Comparison of ENCODE assay signal across 33 cellular contexts in the genomic region with DNA sequence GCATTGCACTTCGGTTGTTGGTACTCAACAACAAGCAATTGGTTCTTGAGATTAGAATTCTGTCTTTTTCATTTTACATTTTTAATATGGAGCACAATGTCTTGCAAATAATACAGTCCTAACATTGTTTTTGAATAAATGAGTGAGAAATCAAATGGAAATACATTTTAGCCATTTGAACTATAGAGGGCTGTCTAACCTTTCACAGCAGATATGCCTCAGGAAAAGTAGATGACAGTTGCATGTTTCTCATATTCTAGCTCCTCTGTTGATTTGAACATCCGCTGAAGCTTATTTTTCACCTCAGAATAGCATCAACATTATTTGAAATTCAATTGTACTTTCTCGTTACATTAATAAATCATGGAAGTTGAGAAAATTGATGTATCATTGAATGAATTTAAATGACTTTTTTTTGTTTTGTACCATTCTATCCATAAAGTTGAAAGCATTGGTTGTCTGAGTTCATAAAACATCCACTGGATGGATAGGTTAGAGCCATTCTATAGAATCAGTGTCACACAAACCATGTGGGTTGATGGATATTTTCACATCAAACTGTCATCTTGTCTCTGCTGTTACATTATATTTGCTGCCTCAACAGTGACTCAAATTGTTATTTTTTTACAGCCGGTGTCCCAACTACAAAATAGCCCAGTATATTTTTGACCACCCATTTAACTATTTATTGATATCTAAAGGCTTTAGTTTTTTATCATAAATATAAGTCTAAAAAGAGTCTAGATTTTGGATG.
DNase-seq lines count a peak whose midpoint lies in the region; ATAC-seq and TF ChIP-seq lines count a peak whose summit lies in the region.
"Had no signal": no experiment of that assay in that cellular context is flagged by ENCODE, and none has a peak within 500 bp of the region (broad histone marks: within the 10 kb centered on the region; RNA-seq: fewer than 3 reads in every experiment).

No MANE protein-coding gene starts in this region.

- peak; percentile 4 for DNase-seq in ACHN
- peak; percentile 39 for DNase-seq in HT-29 (ENCODE audit: low spot score)
- peak; percentile 4 for DNase-seq in amniotic epithelial cell (ENCODE audit: low read depth)
- no peak for DNase-seq in kidney epithelial cell (ENCODE audit: low read depth)
- no peak for DNase-seq in CD4-positive, alpha-beta memory T cell
- no peak for DNase-seq in stimulated activated naive CD8-positive, alpha-beta T cell treated with anti-CD3 and anti-CD28 coated beads, Interleukin-15, amount 100 ng/mL, for 72 hours
- DNase-seq in activated CD8-positive, alpha-beta memory T cell treated with anti-CD3 and anti-CD28 coated beads, Interleukin-2, amount 10 ng/mL, durations not matched to agents 7 days and 5 days: no peak
- no peak for DNase-seq in naive thymus-derived CD4-positive, alpha-beta T cell
- DNase-seq: activated CD4-positive, alpha-beta memory T cell treated with anti-CD3 and anti-CD28 coated beads, Interleukin-2, amount 10 ng/mL, durations not matched to agents 7 days and 5 days; activated CD4-positive, CD25-positive, alpha-beta regulatory T cell treated with anti-CD3 and anti-CD28 coated beads, Interleukin-2, amount 50 U/mL, for 72 hours; activated effector memory CD4-positive, alpha-beta T cell treated with anti-CD3 and anti-CD28 coated beads, Interleukin-2, amount 50 U/mL, for 16 hours; activated naive CD8-positive, alpha-beta T cell treated with anti-CD3 and anti-CD28 coated beads, Interleukin-2, amount 10 ng/mL, durations not matched to agents 7 days and 5 days; effector memory CD8-positive, alpha-beta T cell; foreskin keratinocyte; HFFc6; hippocampal formation; immature natural killer cell; Karpas-422; naive thymus-derived CD8-positive, alpha-beta T cell; NCI-H1048; NCI-H2029; NCI-H2227 treated with DMSO at 0.1 percent for 48 hours; NCI-H748 treated with DMSO at 0.1 percent for 48 hours; right lobe of liver; stimulated activated CD4-positive, alpha-beta T cell treated with anti-CD3 and anti-CD28 coated beads, Interleukin-12 subunit alpha, Interleukin-12 subunit beta, amount 100 ng/mL, for 4 hours; stimulated activated CD4-positive, alpha-beta T cell treated with anti-CD3 and anti-CD28 coated beads, Interleukin-4, amount 100 ng/mL, for 24 hours; stimulated activated naive B cell treated with anti-CD40 and anti-IgM and Interleukin-4, amounts not matched to agents 10 μg/mL and 1 μg/mL and 100 μg/mL, for 72 hours; T-cell had no signal

- H3K36me3 ChIP-seq in kidney epithelial cell (ENCODE audit: control insufficient read depth, insufficient read depth, low read length): no peaks in the 10 kb centered on the region
- H3K36me3 ChIP-seq in CD4-positive, alpha-beta memory T cell (ENCODE audit: insufficient read depth, low read length): no peaks in the 10 kb centered on the region
- H3K36me3 ChIP-seq in naive thymus-derived CD4-positive, alpha-beta T cell (ENCODE audit: control insufficient read depth in 2 of 3, insufficient read depth in 3 of 3, low read length in 3 of 3): no peaks in the 10 kb centered on the region
- H3K36me3 ChIP-seq: right lobe of liver, vagina had no signal

- no peaks in the 10 kb centered on the region for H3K4me1 ChIP-seq in CD4-positive, alpha-beta memory T cell (ENCODE audit: insufficient read depth, low read length)
- no peaks in the 10 kb centered on the region for H3K4me1 ChIP-seq in naive thymus-derived CD4-positive, alpha-beta T cell (ENCODE audit: control insufficient read depth in 2 of 2, insufficient read depth in 2 of 2, low read length in 2 of 2)
- H3K4me1 ChIP-seq: foreskin keratinocyte, right lobe of liver, vagina had no signal

- POLR2A ChIA-PET in CD4-positive, alpha-beta memory T cell (lab: Charles Lee; ENCODE audit: partially characterized antibody): no interaction called here
- POLR2A ChIA-PET in naive thymus-derived CD4-positive, alpha-beta T cell (lab: Charles Lee): no interaction called here

- H3K9me3 ChIP-seq in CD4-positive, alpha-beta memory T cell (ENCODE audit: control insufficient read depth in 1 of 2, low read length in 2 of 2): no peaks in the 10 kb centered on the region
- no peaks in the 10 kb centered on the region for H3K9me3 ChIP-seq in naive thymus-derived CD4-positive, alpha-beta T cell (ENCODE audit: control insufficient read depth in 2 of 3, low read length in 3 of 3)
- H3K9me3 ChIP-seq: right lobe of liver, vagina had no signal

- H3K27ac ChIP-seq in CD4-positive, alpha-beta memory T cell (ENCODE audit: low read depth, low read length): no peak overlapping the region
- H3K27ac ChIP-seq in naive thymus-derived CD4-positive, alpha-beta T cell (ENCODE audit: low read depth, low read length): no peak overlapping the region
- H3K27ac ChIP-seq: foreskin keratinocyte, right lobe of liver, vagina had no signal

- no peaks in the 10 kb centered on the region for H3K36me3 Mint-ChIP-seq in CD4-positive, alpha-beta memory T cell
- no peaks in the 10 kb centered on the region for H3K36me3 Mint-ChIP-seq in activated CD8-positive, alpha-beta memory T cell treated with anti-CD3 and anti-CD28 coated beads, Interleukin-2, amount 10 ng/mL, durations not matched to agents 7 days and 5 days
- H3K36me3 Mint-ChIP-seq in naive thymus-derived CD4-positive, alpha-beta T cell: no peaks in the 10 kb centered on the region
- H3K36me3 Mint-ChIP-seq: activated naive CD8-positive, alpha-beta T cell treated with anti-CD3 and anti-CD28 coated beads, Interleukin-2, amount 10 ng/mL, durations not matched to agents 7 days and 5 days; CD14-positive monocyte; immature natural killer cell; mesothelial cell of epicardium; naive thymus-derived CD8-positive, alpha-beta T cell; stimulated activated naive B cell treated with anti-CD40 and anti-IgM and Interleukin-4, amounts not matched to agents 10 μg/mL and 1 μg/mL and 100 μg/mL, for 72 hours; T-cell had no signal

- CTCF ChIA-PET in CD4-positive, alpha-beta memory T cell (lab: Charles Lee; ENCODE audit: partially characterized antibody): no interaction called here
- CTCF ChIA-PET in activated CD8-positive, alpha-beta memory T cell treated with anti-CD3 and anti-CD28 coated beads, Interleukin-2, amount 10 ng/mL, durations not matched to agents 7 days and 5 days (lab: Charles Lee): no interaction called here
- CTCF ChIA-PET in naive thymus-derived CD4-positive, alpha-beta T cell (lab: Charles Lee): no interaction called here

- H3K27ac Mint-ChIP-seq in CD4-positive, alpha-beta memory T cell: no peak overlapping the region
- no peak overlapping the region for H3K27ac Mint-ChIP-seq in stimulated activated naive CD8-positive, alpha-beta T cell treated with anti-CD3 and anti-CD28 coated beads, Interleukin-15, amount 100 ng/mL, for 72 hours
- H3K27ac Mint-ChIP-seq in activated CD8-positive, alpha-beta memory T cell treated with anti-CD3 and anti-CD28 coated beads, Interleukin-2, amount 10 ng/mL, durations not matched to agents 7 days and 5 days: no peak overlapping the region
- no peak overlapping the region for H3K27ac Mint-ChIP-seq in naive thymus-derived CD4-positive, alpha-beta T cell
- H3K27ac Mint-ChIP-seq: activated CD4-positive, alpha-beta memory T cell treated with anti-CD3 and anti-CD28 coated beads, Interleukin-2, amount 10 ng/mL, durations not matched to agents 7 days and 5 days; activated naive CD8-positive, alpha-beta T cell treated with anti-CD3 and anti-CD28 coated beads, Interleukin-2, amount 10 ng/mL, durations not matched to agents 7 days and 5 days; CD14-positive monocyte; effector memory CD8-positive, alpha-beta T cell; HFFc6; immature natural killer cell; mesothelial cell of epicardium; naive thymus-derived CD8-positive, alpha-beta T cell; stimulated activated naive B cell treated with anti-CD40 and anti-IgM and Interleukin-4, amounts not matched to agents 10 μg/mL and 1 μg/mL and 100 μg/mL, for 72 hours; T-cell had no signal

- no peaks in the 10 kb centered on the region for H3K27me3 Mint-ChIP-seq in CD4-positive, alpha-beta memory T cell
- no peaks in the 10 kb centered on the region for H3K27me3 Mint-ChIP-seq in stimulated activated naive CD8-positive, alpha-beta T cell treated with anti-CD3 and anti-CD28 coated beads, Interleukin-15, amount 100 ng/mL, for 72 hours
- H3K27me3 Mint-ChIP-seq in activated CD8-positive, alpha-beta memory T cell treated with anti-CD3 and anti-CD28 coated beads, Interleukin-2, amount 10 ng/mL, durations not matched to agents 7 days and 5 days: no peaks in the 10 kb centered on the region
- H3K27me3 Mint-ChIP-seq in naive thymus-derived CD4-positive, alpha-beta T cell: no peaks in the 10 kb centered on the region
- H3K27me3 Mint-ChIP-seq: activated CD4-positive, alpha-beta memory T cell treated with anti-CD3 and anti-CD28 coated beads, Interleukin-2, amount 10 ng/mL, durations not matched to agents 7 days and 5 days; activated naive CD8-positive, alpha-beta T cell treated with anti-CD3 and anti-CD28 coated beads, Interleukin-2, amount 10 ng/mL, durations not matched to agents 7 days and 5 days; effector memory CD8-positive, alpha-beta T cell; naive thymus-derived CD8-positive, alpha-beta T cell; stimulated activated naive B cell treated with anti-CD40 and anti-IgM and Interleukin-4, amounts not matched to agents 10 μg/mL and 1 μg/mL and 100 μg/mL, for 72 hours; T-cell had no signal

- H3K4me1 Mint-ChIP-seq in CD4-positive, alpha-beta memory T cell: no peaks in the 10 kb centered on the region
- no peaks in the 10 kb centered on the region for H3K4me1 Mint-ChIP-seq in stimulated activated naive CD8-positive, alpha-beta T cell treated with anti-CD3 and anti-CD28 coated beads, Interleukin-15, amount 100 ng/mL, for 72 hours
- no peaks in the 10 kb centered on the region for H3K4me1 Mint-ChIP-seq in activated CD8-positive, alpha-beta memory T cell treated with anti-CD3 and anti-CD28 coated beads, Interleukin-2, amount 10 ng/mL, durations not matched to agents 7 days and 5 days
- no peaks in the 10 kb centered on the region for H3K4me1 Mint-ChIP-seq in naive thymus-derived CD4-positive, alpha-beta T cell
- H3K4me1 Mint-ChIP-seq: activated CD4-positive, alpha-beta memory T cell treated with anti-CD3 and anti-CD28 coated beads, Interleukin-2, amount 10 ng/mL, durations not matched to agents 7 days and 5 days; activated naive CD8-positive, alpha-beta T cell treated with anti-CD3 and anti-CD28 coated beads, Interleukin-2, amount 10 ng/mL, durations not matched to agents 7 days and 5 days; CD14-positive monocyte; immature natural killer cell; naive thymus-derived CD8-positive, alpha-beta T cell; stimulated activated naive B cell treated with anti-CD40 and anti-IgM and Interleukin-4, amounts not matched to agents 10 μg/mL and 1 μg/mL and 100 μg/mL, for 72 hours; T-cell had no signal

- H3K27me3 ChIP-seq in kidney epithelial cell (ENCODE audit: control insufficient read depth, insufficient read depth, low read length): no peaks in the 10 kb centered on the region
- no peaks in the 10 kb centered on the region for H3K27me3 ChIP-seq in CD4-positive, alpha-beta memory T cell (ENCODE audit: insufficient read depth, low read length)
- no peaks in the 10 kb centered on the region for H3K27me3 ChIP-seq in naive thymus-derived CD4-positive, alpha-beta T cell (ENCODE audit: control insufficient read depth in 2 of 2, insufficient read depth in 2 of 2, low read length in 2 of 2)
- H3K27me3 ChIP-seq: foreskin keratinocyte, right lobe of liver, vagina had no signal

- peaks cover 0 to 8% (median 4%) of the 10 kb centered on the region in 8 donors for H3K9me3 Mint-ChIP-seq in CD4-positive, alpha-beta memory T cell
- H3K9me3 Mint-ChIP-seq in stimulated activated naive CD8-positive, alpha-beta T cell treated with anti-CD3 and anti-CD28 coated beads, Interleukin-15, amount 100 ng/mL, for 72 hours: peaks cover 0 to 20% of the 10 kb centered on the region in 2 donors
- no peaks in the 10 kb centered on the region for H3K9me3 Mint-ChIP-seq in activated CD8-positive, alpha-beta memory T cell treated with anti-CD3 and anti-CD28 coated beads, Interleukin-2, amount 10 ng/mL, durations not matched to agents 7 days and 5 days (ENCODE audit: low read depth)
- peaks cover 0 to 33% (median 6%) of the 10 kb centered on the region in 11 donors for H3K9me3 Mint-ChIP-seq in naive thymus-derived CD4-positive, alpha-beta T cell
- H3K9me3 Mint-ChIP-seq: activated CD4-positive, alpha-beta memory T cell treated with anti-CD3 and anti-CD28 coated beads, Interleukin-2, amount 10 ng/mL, durations not matched to agents 7 days and 5 days; activated naive CD8-positive, alpha-beta T cell treated with anti-CD3 and anti-CD28 coated beads, Interleukin-2, amount 10 ng/mL, durations not matched to agents 7 days and 5 days had no signal

- intact Hi-C loops in CD4-positive, alpha-beta memory T cell (cut with micrococcal nuclease): no loop called here
- intact Hi-C loops in naive thymus-derived CD4-positive, alpha-beta T cell (cut with micrococcal nuclease): no loop called here

- peak; percentile 18 for TF ChIP-seq CTCF in kidney epithelial cell (IDR thresholded peaks at IDR 0.05; ENCODE audit: insufficient read depth, low read length, poor library complexity, severe bottlenecking)

- in situ Hi-C loops in ACHN (cut with HindIII; ENCODE audit: low pct_ligation_motif_present, low pct_unique_long_range_greater_than_20kb, low sequenced_read_pairs): no loop called here

- H3K4me3 ChIP-seq in kidney epithelial cell (ENCODE audit: low read depth, low read length): no peak overlapping the region
- H3K4me3 ChIP-seq in CD4-positive, alpha-beta memory T cell (ENCODE audit: low read length in 2 of 2): no peak overlapping the region
- no peak overlapping the region for H3K4me3 ChIP-seq in naive thymus-derived CD4-positive, alpha-beta T cell (ENCODE audit: low read length)
- H3K4me3 ChIP-seq: right lobe of liver, vagina had no signal

- no peak overlapping the region for H3K4me3 Mint-ChIP-seq in CD4-positive, alpha-beta memory T cell
- H3K4me3 Mint-ChIP-seq in stimulated activated naive CD8-positive, alpha-beta T cell treated with anti-CD3 and anti-CD28 coated beads, Interleukin-15, amount 100 ng/mL, for 72 hours: no peak overlapping the region
- no peak overlapping the region for H3K4me3 Mint-ChIP-seq in activated CD8-positive, alpha-beta memory T cell treated with anti-CD3 and anti-CD28 coated beads, Interleukin-2, amount 10 ng/mL, durations not matched to agents 7 days and 5 days
- no peak overlapping the region for H3K4me3 Mint-ChIP-seq in naive thymus-derived CD4-positive, alpha-beta T cell
- H3K4me3 Mint-ChIP-seq: activated CD4-positive, alpha-beta memory T cell treated with anti-CD3 and anti-CD28 coated beads, Interleukin-2, amount 10 ng/mL, durations not matched to agents 7 days and 5 days; activated naive CD8-positive, alpha-beta T cell treated with anti-CD3 and anti-CD28 coated beads, Interleukin-2, amount 10 ng/mL, durations not matched to agents 7 days and 5 days; CD14-positive monocyte; effector memory CD8-positive, alpha-beta T cell; HFFc6; immature natural killer cell; mesothelial cell of epicardium; naive thymus-derived CD8-positive, alpha-beta T cell; stimulated activated naive B cell treated with anti-CD40 and anti-IgM and Interleukin-4, amounts not matched to agents 10 μg/mL and 1 μg/mL and 100 μg/mL, for 72 hours; T-cell had no signal

- no peak for ATAC-seq in stimulated activated naive CD8-positive, alpha-beta T cell treated with anti-CD3 and anti-CD28 coated beads, Interleukin-15, amount 100 ng/mL, for 72 hours
- no peak for ATAC-seq in activated CD8-positive, alpha-beta memory T cell treated with anti-CD3 and anti-CD28 coated beads, Interleukin-2, amount 10 ng/mL, durations not matched to agents 7 days and 5 days
- ATAC-seq in naive thymus-derived CD4-positive, alpha-beta T cell: no peak
- ATAC-seq: effector memory CD8-positive, alpha-beta T cell; esophagus mucosa; foreskin keratinocyte; naive thymus-derived CD8-positive, alpha-beta T cell; right lobe of liver; Right ventricle myocardium inferior; stimulated activated naive B cell treated with anti-CD40 and anti-IgM and Interleukin-4, amounts not matched to agents 10 μg/mL and 1 μg/mL and 100 μg/mL, for 72 hours; T-cell had no signal

Comparison
In these comparisons a context has a peak if more than half of its experiments do, and no peak if none do; other contexts are left out.
1. DNase-seq: peak in ACHN (single experiment), HT-29 (single experiment) and amniotic epithelial cell (single experiment); none in kidney epithelial cell (single experiment), CD4-positive, alpha-beta memory T cell (0 of 5), stimulated activated naive CD8-positive, alpha-beta T cell treated with anti-CD3 and anti-CD28 coated beads, Interleukin-15, amount 100 ng/mL, for 72 hours (0 of 2), activated CD8-positive, alpha-beta memory T cell treated with anti-CD3 and anti-CD28 coated beads, Interleukin-2, amount 10 ng/mL, durations not matched to agents 7 days and 5 days (single experiment) and naive thymus-derived CD4-positive, alpha-beta T cell (0 of 9).